8 cellular contexts compared by ENCODE assay signal in genomic region chr16:71845639-71846431, GRCh38. TPM values are rescaled to one million over a fixed set of nuclear protein-coding genes. Genes with fewer than 3 reads are reported as not detected.
DNase-seq lines count a peak whose midpoint lies in the region; ATAC-seq and TF ChIP-seq lines count a peak whose summit lies in the region.

A gene with protein sequence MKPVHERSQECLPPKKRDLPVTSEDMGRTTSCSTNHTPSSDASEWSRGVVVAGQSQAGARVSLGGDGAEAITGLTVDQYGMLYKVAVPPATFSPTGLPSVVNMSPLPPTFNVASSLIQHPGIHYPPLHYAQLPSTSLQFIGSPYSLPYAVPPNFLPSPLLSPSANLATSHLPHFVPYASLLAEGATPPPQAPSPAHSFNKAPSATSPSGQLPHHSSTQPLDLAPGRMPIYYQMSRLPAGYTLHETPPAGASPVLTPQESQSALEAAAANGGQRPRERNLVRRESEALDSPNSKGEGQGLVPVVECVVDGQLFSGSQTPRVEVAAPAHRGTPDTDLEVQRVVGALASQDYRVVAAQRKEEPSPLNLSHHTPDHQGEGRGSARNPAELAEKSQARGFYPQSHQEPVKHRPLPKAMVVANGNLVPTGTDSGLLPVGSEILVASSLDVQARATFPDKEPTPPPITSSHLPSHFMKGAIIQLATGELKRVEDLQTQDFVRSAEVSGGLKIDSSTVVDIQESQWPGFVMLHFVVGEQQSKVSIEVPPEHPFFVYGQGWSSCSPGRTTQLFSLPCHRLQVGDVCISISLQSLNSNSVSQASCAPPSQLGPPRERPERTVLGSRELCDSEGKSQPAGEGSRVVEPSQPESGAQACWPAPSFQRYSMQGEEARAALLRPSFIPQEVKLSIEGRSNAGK (plus strand): TSS chr16:71845976. CDS start chr16:71849741, 3,765 bp downstream.

- H3K4me3 ChIP-seq in GM06990 (replicated peaks; ENCODE audit: low read depth, low read length): peak within 1 kb of the TSS; percentile 96
- H3K4me3 ChIP-seq in HFF-Myc (replicated peaks; ENCODE audit: low read depth, low read length): peak within 1 kb of the TSS; percentile 98
- H3K4me3 ChIP-seq in osteoblast (ENCODE audit: insufficient read depth, low read length): peak within 1 kb of the TSS; percentile 98
- peak within 1 kb of the TSS; percentile 77 to 99 for H3K4me3 ChIP-seq in testis

- peak within 1 kb of the TSS; percentile 91 to 96 for H3K27ac Mint-ChIP-seq in activated naive CD4-positive, alpha-beta T cell treated with anti-CD3 and anti-CD28 coated beads, Interleukin-2, amount 50 U/mL, for 72 hours
- H3K27ac Mint-ChIP-seq in glutamatergic neuron (ENCODE audit: unreplicated experiment): peak within 1 kb of the TSS; percentile 88

- TF ChIP-seq POLR2A in testis (IDR thresholded peaks at IDR 0.05): peak; percentile 85

- H3K9me3 ChIP-seq in osteoblast (ENCODE audit: low read depth, low read length): no peaks in the 10 kb centered on the region
- no peaks in the 10 kb centered on the region for H3K9me3 ChIP-seq in testis

- ATAC-seq in activated naive CD4-positive, alpha-beta T cell treated with anti-CD3 and anti-CD28 coated beads, Interleukin-2, amount 50 U/mL, for 72 hours: peak; percentile 82 to 88

- peaks cover 14% of the 10 kb centered on the region for H4K20me1 ChIP-seq in osteoblast (ENCODE audit: insufficient read depth, low read length)

- no peaks in the 10 kb centered on the region for H3K9me3 Mint-ChIP-seq in activated naive CD4-positive, alpha-beta T cell treated with anti-CD3 and anti-CD28 coated beads, Interleukin-2, amount 50 U/mL, for 72 hours
- peaks cover 3% of the 10 kb centered on the region for H3K9me3 Mint-ChIP-seq in glutamatergic neuron (ENCODE audit: unreplicated experiment)

- peaks cover 2% of the 10 kb centered on the region for H3K27me3 Mint-ChIP-seq in glutamatergic neuron (ENCODE audit: unreplicated experiment)

- TF ChIP-seq CTCF in GM06990 (IDR thresholded peaks at IDR 0.05; ENCODE audit: insufficient read depth, low read length, poor library complexity, severe bottlenecking) (no peak), HFF-Myc (IDR thresholded peaks at IDR 0.05; ENCODE audit: low read depth, low read length, missing control alignments) (no peak), glutamatergic neuron (IDR thresholded peaks at IDR 0.05; ENCODE audit: partially characterized antibody, unreplicated experiment) (no peak), osteoblast (IDR thresholded peaks at IDR 0.05; ENCODE audit: extremely low read depth, low read depth, low read length) (no peak), testis (IDR thresholded peaks at IDR 0.05) (peak in 1 of 3 experiments; percentile 21)

- H3K36me3 ChIP-seq in GM06990 (ENCODE audit: control insufficient read depth, insufficient read depth, low read length) (peaks cover 14% of the 10 kb centered on the region), osteoblast (ENCODE audit: insufficient read depth, low read length) (peaks cover 31% of the 10 kb centered on the region), testis (ENCODE audit: low read depth, missing control alignments) (no peaks in the 10 kb centered on the region)

- peaks cover 11% of the 10 kb centered on the region for H3K4me1 ChIP-seq in osteoblast (ENCODE audit: insufficient read depth, low read length)
- peaks cover 7% of the 10 kb centered on the region for H3K4me1 ChIP-seq in testis

- H3K4me2 ChIP-seq in osteoblast (ENCODE audit: insufficient read depth, low read length): peak within 1 kb of the TSS; percentile 91

- H3K79me2 ChIP-seq in osteoblast (ENCODE audit: insufficient read depth, low read length): peaks cover 34% of the 10 kb centered on the region

- H3K27ac ChIP-seq in osteoblast (ENCODE audit: low read depth, low read length) (peak within 1 kb of the TSS; percentile 88), testis (peak within 1 kb of the TSS; percentile 86)

- H3K36me3 Mint-ChIP-seq in activated naive CD4-positive, alpha-beta T cell treated with anti-CD3 and anti-CD28 coated beads, Interleukin-2, amount 50 U/mL, for 72 hours: peaks cover 5 to 16% of the 10 kb centered on the region in 2 donors
- H3K36me3 Mint-ChIP-seq in glutamatergic neuron (ENCODE audit: unreplicated experiment): no peaks in the 10 kb centered on the region

- H3K27me3 ChIP-seq in GM06990 (replicated peaks; ENCODE audit: control insufficient read depth, insufficient read depth, low read length): no peaks in the 10 kb centered on the region
- no peaks in the 10 kb centered on the region for H3K27me3 ChIP-seq in osteoblast (ENCODE audit: insufficient read depth, low read length)
- H3K27me3 ChIP-seq in testis: no peaks in the 10 kb centered on the region

- peaks cover 7% of the 10 kb centered on the region for H3K4me1 Mint-ChIP-seq in glutamatergic neuron (ENCODE audit: low read depth, unreplicated experiment)

- peak within 1 kb of the TSS; percentile 93 for H3K4me3 Mint-ChIP-seq in glutamatergic neuron (ENCODE audit: unreplicated experiment)

- WGBS in testis, 2 donors: 0 to 1% methylated on average over 14 to 52 of the region's 62 CpGs

- peak; percentile 95 for DNase-seq in GM06990 (ENCODE audit: extremely low read depth, insufficient read length)
- peak; percentile 60 for DNase-seq in HFF-Myc (ENCODE audit: extremely low read depth, low read depth)
- peak; percentile 88 for DNase-seq in MV-4-11 (lab: John Stamatoyannopoulos, UW)
- peak; percentile 86 for DNase-seq in SKM-1 (lab: John Stamatoyannopoulos, UW; ENCODE audit: unreplicated experiment)
- peak; percentile 93 to 98 for DNase-seq in activated naive CD4-positive, alpha-beta T cell treated with anti-CD3 and anti-CD28 coated beads, Interleukin-2, amount 50 U/mL, for 72 hours (ENCODE audit: low spot score in 2 of 2)
- DNase-seq in glutamatergic neuron: peak; percentile 92
- peak; percentile 100 for DNase-seq in osteoblast (ENCODE audit: insufficient read length, low spot score, missing footprints)
- peak; percentile 89 for DNase-seq in testis

- intact Hi-C loops in testis (cut with DNase I; ENCODE audit: low total_unique reads): no loop called here

- peak within 1 kb of the TSS; percentile 90 for H2AFZ ChIP-seq in osteoblast (ENCODE audit: low read length)

RNA-seq across cellular contexts. Expression of the gene that starts here (rescaled TPM):
- total RNA-seq in activated naive CD4-positive, alpha-beta T cell treated with anti-CD3 and anti-CD28 coated beads, Interleukin-2, amount 50 U/mL, for 72 hours: 10 to 100 TPM; 17.0 to 33.0 TPM
- total RNA-seq in glutamatergic neuron (ENCODE audit: unreplicated experiment) (27.6 TPM), osteoblast (13.6 and 15.9 TPM in 2 replicates), testis (10 to 100 TPM; 36.1 to 39.3 TPM)
- 36.8 TPM for polyA plus RNA-seq in testis (ENCODE audit: insufficient read depth, low read depth, low replicate concordance)

Comparison
In these comparisons a context has a peak if more than half of its experiments do, and no peak if none do; other contexts are left out.
1. Peak in every context shown above with its lines: DNase-seq, ATAC-seq, H3K4me3 ChIP-seq and H3K27ac ChIP-seq.